In the genomic region with DNA sequence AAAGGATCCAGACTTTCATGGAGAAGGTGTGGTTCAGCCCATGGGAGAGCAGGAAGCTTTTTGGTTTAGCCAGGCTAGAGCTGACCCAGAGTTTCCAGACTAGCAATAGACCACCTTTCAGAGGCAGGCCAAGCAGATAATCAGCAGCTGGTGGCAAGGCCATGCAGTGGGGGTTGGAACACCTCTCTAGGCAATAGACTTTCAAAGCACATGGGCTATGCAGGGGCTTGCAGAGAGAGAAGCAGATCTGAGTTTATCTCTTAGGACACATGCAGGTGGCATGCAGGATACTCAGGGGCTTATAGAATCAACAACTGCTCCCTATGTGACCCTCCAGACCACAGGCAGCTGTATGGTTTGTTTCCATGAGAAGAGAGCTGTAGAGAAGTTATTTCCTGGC, we compare ENCODE assay signal across 37 cellular contexts.
"Had no signal": no experiment of that assay in that cellular context is flagged by ENCODE, and none has a peak within 500 bp of the region (broad histone marks: within the 10 kb centered on the region; RNA-seq: fewer than 3 reads in every experiment).

No MANE protein-coding gene starts in this region.

- H3K36me3 ChIP-seq: ascending aorta, cardiac muscle cell, WERI-Rb-1 had no signal

- H3K9me3 Mint-ChIP-seq: activated CD4-positive, alpha-beta memory T cell treated with anti-CD3 and anti-CD28 coated beads, Interleukin-2, amount 10 ng/mL, durations not matched to agents 7 days and 5 days; activated CD4-positive, alpha-beta T cell treated with anti-CD3 and anti-CD28 coated beads, Interleukin-2, amount 10 ng/mL, durations not matched to agents 7 days and 5 days; activated naive CD4-positive, alpha-beta T cell treated with anti-CD3 and anti-CD28 coated beads, Interleukin-2, amount 10 ng/mL, durations not matched to agents 7 days and 5 days; activated naive CD4-positive, alpha-beta T cell treated with anti-CD3 and anti-CD28 coated beads, Interleukin-2, amount 50 U/mL, for 24 hours; activated naive CD8-positive, alpha-beta T cell treated with anti-CD3 and anti-CD28 coated beads, Interleukin-2, amount 10 ng/mL, durations not matched to agents 7 days and 5 days; activated naive CD8-positive, alpha-beta T cell treated with anti-CD3 and anti-CD28 coated beads, Interleukin-2, amount 50 U/mL, for 24 hours; activated T-cell treated with anti-CD3 and anti-CD28 coated beads, Interleukin-2, amount 50 U/mL, for 24 hours; activated T-helper 2 cell treated with anti-CD3 and anti-CD28 coated beads, Interferon-gamma antibody, Interleukin-2, Interleukin-4, amounts not matched to agents 10 μg/mL and 5 μg/mL and 100 μg/mL, durations not matched to agents 14 hours and 24 hours and 36 hours; T-helper 1 cell treated with Interleukin-12 subunit alpha and Interleukin-12 subunit beta and Interleukin-4 antibody, amounts not matched to agents 30 μg/mL and 1 μg/mL, for 36 hours; T-helper 2 cell treated with Interferon-gamma antibody and Interleukin-4, amounts not matched to agents 5 μg/mL and 100 μg/mL, for 36 hours; WTC11 had no signal

- H3K27ac ChIP-seq: ascending aorta, cardiac muscle cell, WERI-Rb-1 had no signal

- H3K27me3 ChIP-seq: ascending aorta, cardiac muscle cell had no signal

- H3K4me3 ChIP-seq: ascending aorta, cardiac muscle cell had no signal

- H3K27me3 Mint-ChIP-seq: activated CD4-positive, alpha-beta memory T cell treated with anti-CD3 and anti-CD28 coated beads, Interleukin-2, amount 10 ng/mL, durations not matched to agents 7 days and 5 days; activated CD4-positive, alpha-beta T cell treated with anti-CD3 and anti-CD28 coated beads for 36 hours; activated CD4-positive, alpha-beta T cell treated with anti-CD3 and anti-CD28 coated beads, Interleukin-2, amount 10 ng/mL, durations not matched to agents 7 days and 5 days; activated CD8-positive, alpha-beta memory T cell treated with anti-CD3 and anti-CD28 coated beads, Interleukin-2, amount 10 ng/mL, durations not matched to agents 7 days and 5 days; activated naive CD4-positive, alpha-beta T cell treated with anti-CD3 and anti-CD28 coated beads, Interleukin-2, amount 10 ng/mL, durations not matched to agents 7 days and 5 days; activated naive CD4-positive, alpha-beta T cell treated with anti-CD3 and anti-CD28 coated beads, Interleukin-2, amount 50 U/mL, for 24 hours; activated naive CD8-positive, alpha-beta T cell; activated naive CD8-positive, alpha-beta T cell treated with anti-CD3 and anti-CD28 coated beads, Interleukin-2, amount 50 U/mL, for 24 hours; activated T-cell treated with anti-CD3 and anti-CD28 coated beads, Interleukin-2, amount 50 U/mL, for 24 hours; brain; central memory CD8-positive, alpha-beta T cell had no signal

- H3K4me1 ChIP-seq: ascending aorta had no signal

- H3K27ac Mint-ChIP-seq: activated CD4-positive, alpha-beta memory T cell treated with anti-CD3 and anti-CD28 coated beads, Interleukin-2, amount 10 ng/mL, durations not matched to agents 7 days and 5 days; activated CD4-positive, alpha-beta T cell treated with anti-CD3 and anti-CD28 coated beads for 36 hours; activated CD4-positive, alpha-beta T cell treated with anti-CD3 and anti-CD28 coated beads, Interleukin-2, amount 10 ng/mL, durations not matched to agents 7 days and 5 days; activated CD8-positive, alpha-beta memory T cell treated with anti-CD3 and anti-CD28 coated beads, Interleukin-2, amount 10 ng/mL, durations not matched to agents 7 days and 5 days; activated CD8-positive, alpha-beta T cell treated with anti-CD3 and anti-CD28 coated beads, Interleukin-2, amount 10 ng/mL, durations not matched to agents 7 days and 5 days; activated naive CD4-positive, alpha-beta T cell treated with anti-CD3 and anti-CD28 coated beads, Interleukin-2, amount 10 ng/mL, durations not matched to agents 7 days and 5 days; activated naive CD4-positive, alpha-beta T cell treated with anti-CD3 and anti-CD28 coated beads, Interleukin-2, amount 50 U/mL, for 24 hours; activated naive CD8-positive, alpha-beta T cell; activated naive CD8-positive, alpha-beta T cell treated with anti-CD3 and anti-CD28 coated beads, Interleukin-2, amount 10 ng/mL, durations not matched to agents 7 days and 5 days; activated naive CD8-positive, alpha-beta T cell treated with anti-CD3 and anti-CD28 coated beads, Interleukin-2, amount 50 U/mL, for 24 hours; activated T-cell treated with anti-CD3 and anti-CD28 coated beads, Interleukin-2, amount 50 U/mL, for 24 hours; activated T-helper 2 cell treated with anti-CD3 and anti-CD28 coated beads, Interferon-gamma antibody, Interleukin-2, Interleukin-4, amounts not matched to agents 10 μg/mL and 5 μg/mL and 100 μg/mL, durations not matched to agents 14 hours and 24 hours and 36 hours; brain; T-helper 1 cell treated with Interleukin-12 subunit alpha and Interleukin-12 subunit beta and Interleukin-4 antibody, amounts not matched to agents 30 μg/mL and 1 μg/mL, for 36 hours; T-helper 2 cell treated with Interferon-gamma antibody and Interleukin-4, amounts not matched to agents 5 μg/mL and 100 μg/mL, for 36 hours; WTC11 had no signal

- ATAC-seq: activated CD4-positive, alpha-beta T cell treated with anti-CD3 and anti-CD28 coated beads for 36 hours; activated CD8-positive, alpha-beta memory T cell treated with anti-CD3 and anti-CD28 coated beads, Interleukin-2, amount 10 ng/mL, durations not matched to agents 7 days and 5 days; activated CD8-positive, alpha-beta T cell treated with anti-CD3 and anti-CD28 coated beads, Interleukin-2, amount 10 ng/mL, durations not matched to agents 7 days and 5 days; activated naive CD8-positive, alpha-beta T cell treated with anti-CD3 and anti-CD28 coated beads, Interleukin-2, amount 50 U/mL, for 24 hours; WTC11 had no signal

- DNase-seq: activated CD4-positive, alpha-beta memory T cell treated with anti-CD3 and anti-CD28 coated beads, Interleukin-2, amount 10 ng/mL, durations not matched to agents 7 days and 5 days; activated CD4-positive, alpha-beta T cell treated with anti-CD3 and anti-CD28 coated beads for 1 hour; activated CD4-positive, alpha-beta T cell treated with anti-CD3 and anti-CD28 coated beads for 36 hours; activated CD4-positive, alpha-beta T cell treated with anti-CD3 and anti-CD28 coated beads for 48 hours; activated CD4-positive, alpha-beta T cell treated with anti-CD3 and anti-CD28 coated beads, Interleukin-2, amount 10 ng/mL, durations not matched to agents 7 days and 5 days; activated CD4-positive, alpha-beta T cell treated with anti-CD3 and anti-CD28 coated beads, Interleukin-2, amount 50 U/mL, for 48 hours; activated CD4-positive, CD25-positive, alpha-beta regulatory T cell; activated CD8-positive, alpha-beta memory T cell treated with anti-CD3 and anti-CD28 coated beads for 24 hours; activated CD8-positive, alpha-beta memory T cell treated with anti-CD3 and anti-CD28 coated beads, Interleukin-2, amount 10 ng/mL, durations not matched to agents 7 days and 5 days; activated CD8-positive, alpha-beta memory T cell treated with anti-CD3 and anti-CD28 coated beads, Interleukin-2, amount 50 U/mL, for 48 hours; activated CD8-positive, alpha-beta T cell treated with anti-CD3 and anti-CD28 coated beads, Interleukin-2, amount 10 ng/mL, durations not matched to agents 7 days and 5 days; activated effector memory CD4-positive, alpha-beta T cell treated with Interleukin-2 at 50 U/mL for 16 hours; activated gamma-delta T cell; activated naive CD4-positive, alpha-beta T cell treated with anti-CD3 and anti-CD28 coated beads, Interleukin-2, amount 10 ng/mL, durations not matched to agents 7 days and 5 days; activated naive CD4-positive, alpha-beta T cell treated with Interleukin-2 at 50 U/mL for 16 hours; activated naive CD8-positive, alpha-beta T cell treated with anti-CD3 and anti-CD28 coated beads, Interleukin-2, amount 10 ng/mL, durations not matched to agents 7 days and 5 days; activated naive CD8-positive, alpha-beta T cell treated with anti-CD3 and anti-CD28 coated beads, Interleukin-2, amount 50 U/mL, for 24 hours; activated T-cell treated with anti-CD3 and anti-CD28 coated beads, Interleukin-2, amount 50 U/mL, for 24 hours; activated T-cell treated with anti-CD3 and anti-CD28 coated beads, Interleukin-2, amount 50 U/mL, for 48 hours; amygdala; anterior cingulate cortex; caudate nucleus; cerebellar nuclear complex; T-helper 1 cell; T-helper 2 cell; T-helper 9 cell; WERI-Rb-1 had no signal

- H3K4me1 Mint-ChIP-seq: activated CD4-positive, alpha-beta memory T cell treated with anti-CD3 and anti-CD28 coated beads, Interleukin-2, amount 10 ng/mL, durations not matched to agents 7 days and 5 days; activated CD4-positive, alpha-beta T cell treated with anti-CD3 and anti-CD28 coated beads for 36 hours; activated CD4-positive, alpha-beta T cell treated with anti-CD3 and anti-CD28 coated beads, Interleukin-2, amount 10 ng/mL, durations not matched to agents 7 days and 5 days; activated CD8-positive, alpha-beta memory T cell treated with anti-CD3 and anti-CD28 coated beads, Interleukin-2, amount 10 ng/mL, durations not matched to agents 7 days and 5 days; activated naive CD4-positive, alpha-beta T cell treated with anti-CD3 and anti-CD28 coated beads, Interleukin-2, amount 10 ng/mL, durations not matched to agents 7 days and 5 days; activated naive CD4-positive, alpha-beta T cell treated with anti-CD3 and anti-CD28 coated beads, Interleukin-2, amount 50 U/mL, for 24 hours; activated naive CD8-positive, alpha-beta T cell treated with anti-CD3 and anti-CD28 coated beads, Interleukin-2, amount 10 ng/mL, durations not matched to agents 7 days and 5 days; activated naive CD8-positive, alpha-beta T cell treated with anti-CD3 and anti-CD28 coated beads, Interleukin-2, amount 50 U/mL, for 24 hours; central memory CD8-positive, alpha-beta T cell; WTC11 had no signal

- H3K4me3 Mint-ChIP-seq: activated CD4-positive, alpha-beta memory T cell treated with anti-CD3 and anti-CD28 coated beads, Interleukin-2, amount 10 ng/mL, durations not matched to agents 7 days and 5 days; activated CD4-positive, alpha-beta T cell treated with anti-CD3 and anti-CD28 coated beads for 36 hours; activated CD4-positive, alpha-beta T cell treated with anti-CD3 and anti-CD28 coated beads, Interleukin-2, amount 10 ng/mL, durations not matched to agents 7 days and 5 days; activated CD8-positive, alpha-beta memory T cell treated with anti-CD3 and anti-CD28 coated beads, Interleukin-2, amount 10 ng/mL, durations not matched to agents 7 days and 5 days; activated CD8-positive, alpha-beta T cell treated with anti-CD3 and anti-CD28 coated beads, Interleukin-2, amount 10 ng/mL, durations not matched to agents 7 days and 5 days; activated naive CD4-positive, alpha-beta T cell treated with anti-CD3 and anti-CD28 coated beads, Interleukin-2, amount 10 ng/mL, durations not matched to agents 7 days and 5 days; activated naive CD4-positive, alpha-beta T cell treated with anti-CD3 and anti-CD28 coated beads, Interleukin-2, amount 50 U/mL, for 24 hours; activated naive CD8-positive, alpha-beta T cell; activated naive CD8-positive, alpha-beta T cell treated with anti-CD3 and anti-CD28 coated beads, Interleukin-2, amount 10 ng/mL, durations not matched to agents 7 days and 5 days; activated naive CD8-positive, alpha-beta T cell treated with anti-CD3 and anti-CD28 coated beads, Interleukin-2, amount 50 U/mL, for 24 hours; activated T-cell treated with anti-CD3 and anti-CD28 coated beads, Interleukin-2, amount 50 U/mL, for 24 hours; brain; central memory CD8-positive, alpha-beta T cell; T-helper 1 cell treated with Interleukin-12 subunit alpha and Interleukin-12 subunit beta and Interleukin-4 antibody, amounts not matched to agents 30 μg/mL and 1 μg/mL, for 36 hours; T-helper 2 cell treated with Interferon-gamma antibody and Interleukin-4, amounts not matched to agents 5 μg/mL and 100 μg/mL, for 36 hours; WTC11 had no signal
